In the genomic region with DNA sequence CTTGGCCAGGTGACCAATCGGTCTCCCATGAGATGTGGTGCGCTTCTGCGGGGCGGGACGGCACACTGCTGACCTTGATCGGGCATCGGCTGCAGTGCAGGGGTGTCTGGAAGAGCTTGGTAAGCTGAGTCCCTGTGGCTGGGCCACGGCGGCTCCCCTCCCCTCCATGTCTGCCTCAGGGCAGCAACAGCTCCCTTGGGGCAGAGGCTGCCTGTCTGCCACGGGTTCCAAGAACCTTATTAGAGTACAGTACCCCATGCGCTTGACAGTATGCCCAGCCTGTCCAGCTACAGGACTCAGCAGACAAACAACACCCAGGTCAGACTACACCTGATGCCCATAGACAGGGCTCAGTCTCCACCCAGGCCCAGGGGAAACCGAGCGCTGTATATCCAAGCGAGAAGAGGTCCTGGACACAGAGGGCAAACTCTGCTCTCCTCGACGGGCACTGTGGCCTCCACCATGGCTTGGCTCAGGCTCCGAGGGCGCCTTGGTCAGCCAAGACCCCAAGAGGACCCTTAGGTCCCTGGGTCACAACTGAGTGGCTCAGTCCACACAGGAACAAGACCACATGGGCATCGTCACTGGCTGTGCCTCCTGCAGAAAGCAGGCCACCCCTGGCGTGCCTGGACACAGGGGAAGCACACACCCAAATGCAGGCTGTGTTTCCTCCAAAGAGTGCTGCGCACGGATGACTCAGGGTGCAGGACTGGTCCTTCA, we compare ENCODE assay signal across 21 cellular contexts. TPM values are rescaled to one million over a fixed set of nuclear protein-coding genes. Genes with fewer than 3 reads are reported as not detected.
A peak's percentile ranks its signal among the peaks of the same experiment; 100 is the strongest.
DNase-seq lines count a peak whose midpoint lies in the region; ATAC-seq, FAIRE-seq and TF ChIP-seq lines count a peak whose summit lies in the region.
"Had no signal": no experiment of that assay in that cellular context is flagged by ENCODE, and none has a peak within 500 bp of the region (broad histone marks: within the 10 kb centered on the region; RNA-seq: fewer than 3 reads in every experiment).

No MANE protein-coding gene starts in this region.

- no peak for TF ChIP-seq CTCF in CD14-positive monocyte (IDR thresholded peaks at IDR 0.05)
- TF ChIP-seq CTCF in kidney (IDR thresholded peaks at IDR 0.05; ENCODE audit: borderline replicate concordance, extremely low read depth, insufficient read depth), result no peak
- TF ChIP-seq CTCF in spleen (IDR thresholded peaks at IDR 0.05 in 8 of 11, conservative IDR thresholded peaks at IDR 0.05 in 3 of 11), result no peak

- H3K36me3 ChIP-seq in BLaER1, result no peaks in the 10 kb centered on the region
- no peaks in the 10 kb centered on the region for H3K36me3 ChIP-seq in kidney (ENCODE audit: control insufficient read depth in 1 of 2, insufficient read depth in 2 of 2, low read length in 2 of 2)
- no peaks in the 10 kb centered on the region for H3K36me3 ChIP-seq in spleen

- peak; percentile 30 for DNase-seq in CD14-positive monocyte (ENCODE audit: low spot score)
- DNase-seq in kidney, result peak; percentile 71
- DNase-seq in spleen, result peak; percentile 42
- DNase-seq in stimulated activated CD4-positive, alpha-beta T cell treated with anti-CD3 and anti-CD28 coated beads, Interleukin-4, amount 100 ng/mL, for 4 hours, result no peak
- DNase-seq in stimulated activated CD4-positive, alpha-beta T cell treated with anti-CD3 and anti-CD28 coated beads, Interleukin-12 subunit alpha, Interleukin-12 subunit beta, amount 100 ng/mL, for 4 hours, result no peak
- DNase-seq: ACHN, DMS153, GF-D8, HCEC 1CT, NCI-H1048, NCI-H1436, NCI-H1930, NCI-H226, NCI-H524 treated with DMSO at 0.1 percent for 48 hours, SIG-M5 had no signal

- peaks cover 32% of the 10 kb centered on the region for H3K4me1 ChIP-seq in BLaER1
- H3K4me1 ChIP-seq in kidney (ENCODE audit: control insufficient read depth in 1 of 2, insufficient read depth in 1 of 2, low read depth in 1 of 2, low read length in 2 of 2), result no peaks in the 10 kb centered on the region
- H3K4me1 ChIP-seq in spleen, result peaks cover 0 to 9% (median 0%) of the 10 kb centered on the region in 6 donors

- no peak overlapping the region for H3K27ac Mint-ChIP-seq in CD14-positive monocyte
- H3K27ac Mint-ChIP-seq: GM23338 had no signal

- H3K9ac ChIP-seq in BLaER1 (no peak overlapping the region), kidney (ENCODE audit: low read length in 2 of 2) (no peak overlapping the region)

- TF ChIP-seq POLR2A in spleen (IDR thresholded peaks at IDR 0.05), result no peak

- no peak for ATAC-seq in GM19467 (IDR thresholded peaks at IDR 0.05; ENCODE audit: unreplicated experiment)
- ATAC-seq: GM23338 had no signal

- H3K9me3 Mint-ChIP-seq in CD14-positive monocyte, result peaks cover 15 to 42% (median 23%) of the 10 kb centered on the region in 7 donors

- peaks cover 4% of the 10 kb centered on the region for H3K4me1 Mint-ChIP-seq in CD14-positive monocyte
- H3K4me1 Mint-ChIP-seq: GM23338 had no signal

- peak overlapping the region in 1 of 2 donors; percentile 42 for H3K4me3 Mint-ChIP-seq in CD14-positive monocyte
- H3K4me3 Mint-ChIP-seq: GM23338 had no signal

- H3K27me3 Mint-ChIP-seq in CD14-positive monocyte (ENCODE audit: low read depth in 3 of 3), result peaks cover 23 to 56% (median 36%) of the 10 kb centered on the region in 3 donors

- no peaks in the 10 kb centered on the region for H4K20me1 ChIP-seq in BLaER1

- intact Hi-C loops in CD14-positive monocyte (cut with micrococcal nuclease), result no loop called here
- intact Hi-C loops in kidney (cut with DNase I), result no loop called here
- intact Hi-C loops in spleen (cut with DNase I; ENCODE audit: low total_unique reads), result no loop called here

- H3K36me3 Mint-ChIP-seq in CD14-positive monocyte, result peaks cover 2 to 5% of the 10 kb centered on the region in 2 donors

- 78 to 88% (median 85%) methylated on average over 13 to 22 of the region's 22 CpGs for WGBS in spleen, 5 donors

- H3K9me3 ChIP-seq in BLaER1, result peaks cover 17% of the 10 kb centered on the region
- no peaks in the 10 kb centered on the region for H3K9me3 ChIP-seq in kidney (ENCODE audit: control insufficient read depth in 1 of 2, low read length in 2 of 2)
- peaks cover 0 to 5% (median 0%) of the 10 kb centered on the region in 8 donors for H3K9me3 ChIP-seq in spleen

- H3K4me3 ChIP-seq in BLaER1, result no peak overlapping the region
- no peak overlapping the region for H3K4me3 ChIP-seq in kidney (ENCODE audit: low read length in 2 of 2)
- no peak overlapping the region for H3K4me3 ChIP-seq in spleen
- H3K4me3 ChIP-seq: GM23338 had no signal

- H3K27me3 ChIP-seq in BLaER1 (no peaks in the 10 kb centered on the region), spleen (replicated peaks in 1 of 7) (peaks cover 0 to 6% (median 0%) of the 10 kb centered on the region in 7 donors)

- H3K4me2 ChIP-seq in BLaER1, result peak overlapping the region; percentile 8; the same call in 1 of the 2 replicates
- H3K4me2 ChIP-seq: GM23338 had no signal

- H3K27ac ChIP-seq in BLaER1 (no peak overlapping the region), kidney (ENCODE audit: low read depth in 2 of 2, low read length in 2 of 2) (no peak overlapping the region), spleen (peak overlapping the region in 3 of 8 donors; percentile 2 to 18 (median 3))

- FAIRE-seq in kidney (lab: Jason Lieb, UNC), result no peak

RNA-seq across cellular contexts. Expression of a gene that starts 18.9 kb away (rescaled TPM):
- polyA plus RNA-seq in CD14-positive monocyte (10 to 100 TPM; 34.8 to 82.5 TPM), kidney (ENCODE audit: insufficient read depth, low read depth, low replicate concordance) (0.75 TPM), spleen (10 to 100 TPM; 11.2 to 21.8 (median 14.1) TPM)
- total RNA-seq in kidney (6.1 TPM), spleen (10 to 100 TPM; 10.6 to 21.0 (median 17.6) TPM)
- total RNA-seq: Daoy, GM23338 had no signal
- polyA plus RNA-seq: GM23338 had no signal

RNA-seq across cellular contexts. Expression of a gene that starts 19.0 kb away (rescaled TPM):
- 10 to 100 TPM; 10.8 to 13.1 TPM for polyA plus RNA-seq in CD14-positive monocyte
- 4.9 TPM for total RNA-seq in kidney
- 0.17 TPM for polyA plus RNA-seq in kidney (ENCODE audit: insufficient read depth, low read depth, low replicate concordance)
- 10 to 100 TPM; 10.6 to 24.9 (median 18.1) TPM for total RNA-seq in spleen
- polyA plus RNA-seq in spleen, result 10 to 100 TPM in 1 of 3 donors, 1 to 10 TPM in 2; 8.6 to 12.1 (median 8.9) TPM
- total RNA-seq: GM23338, M059J had no signal
- polyA plus RNA-seq: GM23338 had no signal

RNA-seq across cellular contexts. Expression of a gene that starts 50.4 kb away (rescaled TPM):
- 10 to 100 TPM in 1 of 2 donors, 1 to 10 TPM in 1; 8.3 to 11.4 TPM for polyA plus RNA-seq in CD14-positive monocyte
- total RNA-seq in kidney, result 5.0 TPM
- 1.2 TPM for polyA plus RNA-seq in kidney (ENCODE audit: insufficient read depth, low read depth, low replicate concordance)
- 1 to 10 TPM; 1.9 to 3.0 (median 2.3) TPM for total RNA-seq in spleen
- polyA plus RNA-seq in spleen, result 1 to 10 TPM in 1 of 3 donors, under 1 TPM in 2; 0.68 to 1.3 (median 0.93) TPM
- total RNA-seq: Daoy, M059J, RPMI7951 had no signal

RNA-seq across cellular contexts. Expression of a gene that starts 56.4 kb away (rescaled TPM):
- polyA plus RNA-seq in CD14-positive monocyte (10 to 100 TPM in 1 of 2 donors, 1 to 10 TPM in 1; 3.2 to 12.3 TPM), kidney (ENCODE audit: insufficient read depth, low read depth, low replicate concordance) (827 TPM), spleen (100 to 1,000 TPM; 191 to 368 (median 339) TPM)
- total RNA-seq in kidney (950 TPM), spleen (100 to 1,000 TPM; 370 to 594 (median 472) TPM)

Comparison
In these comparisons a context has a peak if more than half of its experiments do, and no peak if none do; other contexts are left out.
1. DNase-seq: peak in CD14-positive monocyte (single experiment), kidney (single experiment) and spleen (single experiment); none in stimulated activated CD4-positive, alpha-beta T cell treated with anti-CD3 and anti-CD28 coated beads, Interleukin-4, amount 100 ng/mL, for 4 hours (0 of 2) and stimulated activated CD4-positive, alpha-beta T cell treated with anti-CD3 and anti-CD28 coated beads, Interleukin-12 subunit alpha, Interleukin-12 subunit beta, amount 100 ng/mL, for 4 hours (single experiment).